ENCODE assay signal across 8 cellular contexts in the genomic region with DNA sequence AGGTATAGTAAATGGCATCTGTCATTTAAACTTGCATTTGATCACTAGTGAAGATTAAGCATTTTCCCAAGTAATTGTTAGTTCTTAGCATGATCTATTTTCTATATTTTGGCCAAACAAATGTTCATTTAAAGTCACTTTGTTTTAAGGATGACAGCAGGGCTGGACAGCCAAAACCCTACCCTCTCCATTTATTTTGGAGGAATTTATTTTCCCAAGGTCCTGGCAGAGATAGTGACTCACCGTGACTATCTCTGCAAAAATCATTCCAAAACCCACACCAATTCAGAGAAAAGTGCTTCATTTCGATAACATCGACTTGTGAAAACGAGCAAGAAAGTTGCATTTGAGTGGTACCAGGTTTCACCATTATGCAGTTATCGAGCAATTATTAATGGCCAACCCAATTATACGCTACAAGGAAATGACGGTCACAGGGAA. TPM values are rescaled to one million over a fixed set of nuclear protein-coding genes. Genes with fewer than 3 reads are reported as not detected.
A peak's percentile ranks its signal among the peaks of the same experiment; 100 is the strongest.
DNase-seq lines count a peak whose midpoint lies in the region; ATAC-seq and TF ChIP-seq lines count a peak whose summit lies in the region.

No MANE protein-coding gene starts in this region.

- TF ChIP-seq RAD21 in HCT116 (IDR thresholded peaks at IDR 0.05; ENCODE audit: low read depth), result no peak

- BruUV-seq in HCT116 (replicated peaks; lab: Mats Ljungman, UMichigan), result TSS peak; percentile 82

- TF ChIP-seq POLR2A in HCT116 (IDR thresholded peaks at IDR 0.05; ENCODE audit: borderline replicate concordance, extremely low read depth, insufficient read depth, insufficient read length) (no peak), suprapubic skin (IDR thresholded peaks at IDR 0.05) (no peak)

- H3K9me3 ChIP-seq in BLaER1 (no peaks in the 10 kb centered on the region), HCT116 (ENCODE audit: control insufficient read depth in 1 of 2, insufficient read depth in 1 of 2, low read depth in 1 of 2, low read length in 2 of 2) (no peaks in the 10 kb centered on the region), suprapubic skin (no peaks in the 10 kb centered on the region)

- peak overlapping the region; percentile 87 for H3K4me2 ChIP-seq in BLaER1
- peak overlapping the region; percentile 95 for H3K4me2 ChIP-seq in HCT116 (ENCODE audit: low read length)

- H3K27me3 ChIP-seq in BLaER1 (no peaks in the 10 kb centered on the region), HCT116 (ENCODE audit: insufficient read depth, low read length) (no peaks in the 10 kb centered on the region), suprapubic skin (no peaks in the 10 kb centered on the region)

- RAD21 ChIA-PET in HCT116 (lab: Charles Lee; ENCODE audit: low non-redundant PET in 1 of 2, low total read pairs in 2 of 2, uncharacterized antibody in 2 of 2, unreplicated experiment in 2 of 2), result interaction anchor here in 1 of 2 experiments (1.0 kb wide), 1 partner anchor 23 kb away, joined by 3 read pairs; no protein-coding TSS in a partner anchor

- POLR2A ChIA-PET in HCT116 (lab: Charles Lee), result interaction anchor here (0.6 to 2.6 kb wide), 4 partner anchors 22 to 356 kb away, joined by 3 to 17 read pairs (median 4); no protein-coding TSS in a partner anchor

- H2AFZ ChIP-seq in HCT116 (ENCODE audit: low read depth, low read length, poor library complexity, severe bottlenecking), result peak overlapping the region; percentile 6

- no peaks in the 10 kb centered on the region for H3K9me2 ChIP-seq in HCT116 (ENCODE audit: insufficient read depth)

- H3K36me3 Mint-ChIP-seq in activated T-helper 2 cell treated with anti-CD3 and anti-CD28 coated beads, Interferon-gamma antibody, Interleukin-2, Interleukin-4, amounts not matched to agents 10 μg/mL and 5 μg/mL and 100 μg/mL, durations not matched to agents 14 hours and 24 hours and 36 hours (ENCODE audit: low read depth), result peaks cover 17% of the 10 kb centered on the region
- no peaks in the 10 kb centered on the region for H3K36me3 Mint-ChIP-seq in immature natural killer cell

- intact Hi-C loops in HCT116 (cut with micrococcal nuclease), result loop anchor here (10.0 kb wide), 1 partner anchor 250 kb away; a partner anchor contains a TSS
- intact Hi-C loops in activated T-helper 2 cell treated with anti-CD3 and anti-CD28 coated beads, Interferon-gamma antibody, Interleukin-2, Interleukin-4, amounts not matched to agents 10 μg/mL and 5 μg/mL and 100 μg/mL, durations not matched to agents 14 hours and 24 hours and 36 hours (cut with micrococcal nuclease), result loop anchor here (2.0 kb wide), 2 partner anchors 250 to 922 kb away; a partner anchor contains a TSS

- DNase-seq in HCT116 (ENCODE audit: low read depth, low spot score) (no peak), immature natural killer cell (no peak), suprapubic skin (ENCODE audit: low spot score in 2 of 2) (no peak), nucleus accumbens (lab: John Stamatoyannopoulos, UW) (no peak)
- DNase-seq in activated T-helper 2 cell treated with anti-CD3 and anti-CD28 coated beads, Interferon-gamma antibody, Interleukin-2, Interleukin-4, amounts not matched to agents 10 μg/mL and 5 μg/mL and 100 μg/mL, durations not matched to agents 14 hours and 24 hours and 36 hours (ENCODE audit: low spot score), result no peak

- H3K4me3 ChIP-seq in BLaER1 (peak overlapping the region; percentile 96), HCT116 (replicated peaks in 1 of 2; ENCODE audit: low read depth in 1 of 2, low read length in 2 of 2) (peak overlapping the region; percentile 82 to 89), suprapubic skin (peak overlapping the region; percentile 79)

- CTCF ChIA-PET in HCT116 (lab: Charles Lee), result interaction anchor here (1.0 to 1.8 kb wide), 3 partner anchors 14 to 106 kb away, joined by 3 to 19 read pairs (median 3); a partner anchor contains a TSS

- peak overlapping the region; percentile 87 for H3K27ac Mint-ChIP-seq in activated T-helper 2 cell treated with anti-CD3 and anti-CD28 coated beads, Interferon-gamma antibody, Interleukin-2, Interleukin-4, amounts not matched to agents 10 μg/mL and 5 μg/mL and 100 μg/mL, durations not matched to agents 14 hours and 24 hours and 36 hours
- peak overlapping the region; percentile 71 to 90 (median 89) for H3K27ac Mint-ChIP-seq in immature natural killer cell

- H3K36me3 ChIP-seq in BLaER1, result peaks cover 7% of the 10 kb centered on the region; the same call in 1 of the 2 replicates
- no peaks in the 10 kb centered on the region for H3K36me3 ChIP-seq in HCT116 (ENCODE audit: control insufficient read depth in 1 of 2, insufficient read depth in 2 of 2, low read length in 2 of 2)
- H3K36me3 ChIP-seq in suprapubic skin, result no peaks in the 10 kb centered on the region

- H3K9me3 Mint-ChIP-seq in activated T-helper 2 cell treated with anti-CD3 and anti-CD28 coated beads, Interferon-gamma antibody, Interleukin-2, Interleukin-4, amounts not matched to agents 10 μg/mL and 5 μg/mL and 100 μg/mL, durations not matched to agents 14 hours and 24 hours and 36 hours, result no peaks in the 10 kb centered on the region
- H3K9me3 Mint-ChIP-seq in immature natural killer cell, result no peaks in the 10 kb centered on the region

- TF ChIP-seq CTCF in HCT116 (IDR thresholded peaks at IDR 0.05 in 2 of 3, conservative IDR thresholded peaks at IDR 0.05 in 1 of 3; ENCODE audit: borderline replicate concordance in 1 of 3, insufficient read depth in 1 of 3, low read depth in 2 of 3, low read length in 2 of 3) (no peak), suprapubic skin (IDR thresholded peaks at IDR 0.05) (no peak)

- H3K27ac ChIP-seq in BLaER1 (peak overlapping the region; percentile 96), HCT116 (ENCODE audit: low read depth, low read length) (peak overlapping the region; percentile 76), suprapubic skin (peak overlapping the region; percentile 97)

- peak overlapping the region; percentile 86 for H3K4me3 Mint-ChIP-seq in activated T-helper 2 cell treated with anti-CD3 and anti-CD28 coated beads, Interferon-gamma antibody, Interleukin-2, Interleukin-4, amounts not matched to agents 10 μg/mL and 5 μg/mL and 100 μg/mL, durations not matched to agents 14 hours and 24 hours and 36 hours (ENCODE audit: low read depth)
- H3K4me3 Mint-ChIP-seq in immature natural killer cell, result peak overlapping the region; percentile 85 to 88 (median 88)

- WGBS in suprapubic skin, result 0% methylated on average over 7 of the region's 7 CpGs

- H3K9ac ChIP-seq in BLaER1 (peak overlapping the region; percentile 93), HCT116 (ENCODE audit: low read length) (peak overlapping the region; percentile 88)

- ATAC-seq in HCT116, result peak; percentile 40
- ATAC-seq in GM18498 (IDR thresholded peaks at IDR 0.05; ENCODE audit: unreplicated experiment), result no peak
- ATAC-seq in HG03521 (IDR thresholded peaks at IDR 0.05; ENCODE audit: unreplicated experiment), result no peak

- peaks cover 41% of the 10 kb centered on the region for H3K79me2 ChIP-seq in HCT116 (ENCODE audit: insufficient read depth, low read length)

- TF ChIP-seq EP300 in suprapubic skin (IDR thresholded peaks at IDR 0.05), result no peak

- H3K4me1 ChIP-seq in BLaER1 (peaks cover 41% of the 10 kb centered on the region), HCT116 (ENCODE audit: control insufficient read depth in 1 of 2, insufficient read depth in 2 of 2, low read length in 2 of 2) (peaks cover 7 to 26% of the 10 kb centered on the region in 2 experiments; a peak in 3 of 4 replicates), suprapubic skin (peaks cover 25% of the 10 kb centered on the region)

- H3K4me1 Mint-ChIP-seq in activated T-helper 2 cell treated with anti-CD3 and anti-CD28 coated beads, Interferon-gamma antibody, Interleukin-2, Interleukin-4, amounts not matched to agents 10 μg/mL and 5 μg/mL and 100 μg/mL, durations not matched to agents 14 hours and 24 hours and 36 hours (ENCODE audit: low read depth), result peaks cover 37% of the 10 kb centered on the region
- H3K4me1 Mint-ChIP-seq in immature natural killer cell, result peaks cover 16 to 18% of the 10 kb centered on the region in 2 donors

- peaks cover 38% of the 10 kb centered on the region for H4K20me1 ChIP-seq in BLaER1
- H4K20me1 ChIP-seq in HCT116 (ENCODE audit: insufficient read depth), result peaks cover 17% of the 10 kb centered on the region; the same call in 1 of the 2 replicates

- peaks cover 12% of the 10 kb centered on the region for H3K27me3 Mint-ChIP-seq in activated T-helper 2 cell treated with anti-CD3 and anti-CD28 coated beads, Interferon-gamma antibody, Interleukin-2, Interleukin-4, amounts not matched to agents 10 μg/mL and 5 μg/mL and 100 μg/mL, durations not matched to agents 14 hours and 24 hours and 36 hours (ENCODE audit: low read depth)
- H3K27me3 Mint-ChIP-seq in immature natural killer cell (ENCODE audit: low read depth in 3 of 3), result peaks cover 1 to 3% (median 2%) of the 10 kb centered on the region in 3 donors

TF ChIP-seq in HCT116, 20 proteins besides CTCF, POLR2A, EP300 and RAD21 (continues in another document):
- TF ChIP-seq ZFX (IDR thresholded peaks at IDR 0.05) (no peak), FOSL1 (IDR thresholded peaks at IDR 0.05; ENCODE audit: low read depth) (no peak; the same call in 1 of the 2 replicates), ZNF274 (IDR thresholded peaks at IDR 0.05; ENCODE audit: low read depth, low read length) (no peak), EZH2phosphoT487 (IDR thresholded peaks at IDR 0.05; ENCODE audit: borderline replicate concordance) (no peak), ELF1 (IDR thresholded peaks at IDR 0.05; ENCODE audit: borderline replicate concordance, low read depth) (no peak), CBX3 (IDR thresholded peaks at IDR 0.05; ENCODE audit: low read depth) (no peak)
- TF ChIP-seq, protein P1, sequence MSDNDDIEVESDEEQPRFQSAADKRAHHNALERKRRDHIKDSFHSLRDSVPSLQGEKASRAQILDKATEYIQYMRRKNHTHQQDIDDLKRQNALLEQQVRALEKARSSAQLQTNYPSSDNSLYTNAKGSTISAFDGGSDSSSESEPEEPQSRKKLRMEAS (IDR thresholded peaks at IDR 0.05), result no peak

RNA-seq across cellular contexts. Expression of a gene that starts 0.7 kb away (rescaled TPM):
- total RNA-seq in HCT116 (2021; ENCODE audit: unreplicated experiment) (51.6 TPM), suprapubic skin (10 to 100 TPM; 50.1 to 76.2 (median 56.4) TPM)
- polyA plus RNA-seq in HCT116 (2012), result 70.8 and 76.9 TPM in 2 replicates
- 38.7 and 45.0 TPM in 2 replicates for total RNA-seq in activated T-helper 2 cell treated with anti-CD3 and anti-CD28 coated beads, Interferon-gamma antibody, Interleukin-2, Interleukin-4, amounts not matched to agents 10 μg/mL and 5 μg/mL and 100 μg/mL, durations not matched to agents 14 hours and 24 hours and 36 hours
- polyA plus RNA-seq in immature natural killer cell, result 10 to 100 TPM in 1 of 3 donors, 1 to 10 TPM in 2; 3.6 to 13.3 (median 6.1) TPM
